Comparison of ENCODE assay signal across 11 cellular contexts in genomic region chr20:46004813-46005505, GRCh38. TPM values are rescaled to one million over a fixed set of nuclear protein-coding genes. Genes with fewer than 3 reads are reported as not detected.
DNase-seq lines count a peak whose midpoint lies in the region; ATAC-seq, FAIRE-seq and TF ChIP-seq lines count a peak whose summit lies in the region.
"Had no signal": no experiment of that assay in that cellular context is flagged by ENCODE, and none has a peak within 500 bp of the region (broad histone marks: within the 10 kb centered on the region; RNA-seq: fewer than 3 reads in every experiment).

No MANE protein-coding gene starts in this region.

- TF ChIP-seq CTCF in pancreas (IDR thresholded peaks at IDR 0.05) (no peak), HFFc6 (IDR thresholded peaks at IDR 0.05) (no peak)

- peaks cover 6% of the 10 kb centered on the region for H3K36me3 Mint-ChIP-seq in central memory CD8-positive, alpha-beta T cell (ENCODE audit: insufficient read depth)
- no peaks in the 10 kb centered on the region for H3K36me3 Mint-ChIP-seq in HFFc6 (ENCODE audit: low read depth)

- H3K27ac ChIP-seq in pancreas: no peak overlapping the region
- H3K27ac ChIP-seq: A549, cardiac muscle cell had no signal

- no peak overlapping the region for H3K4me3 ChIP-seq in pancreas
- H3K4me3 ChIP-seq: A549, cardiac muscle cell had no signal

- H3K27me3 Mint-ChIP-seq in central memory CD8-positive, alpha-beta T cell: peaks cover 16% of the 10 kb centered on the region
- peaks cover 61% of the 10 kb centered on the region for H3K27me3 Mint-ChIP-seq in HFFc6 (ENCODE audit: insufficient read depth)

- peak overlapping the region; percentile 69 for H3K27ac Mint-ChIP-seq in central memory CD8-positive, alpha-beta T cell (ENCODE audit: low read depth)
- no peak overlapping the region for H3K27ac Mint-ChIP-seq in HFFc6

- ATAC-seq in central memory CD8-positive, alpha-beta T cell (replicated peaks; ENCODE audit: extremely low read depth, poor library complexity, severe bottlenecking): peak; percentile 87
- ATAC-seq in pancreas: peak in 3 of 4 donors; percentile 36 to 76 (median 74)
- ATAC-seq in SK-N-SH treated with all-trans-retinoic acid at 6 μM for 48 hours: no peak
- ATAC-seq: A549 had no signal

- no peaks in the 10 kb centered on the region for H3K9me3 Mint-ChIP-seq in central memory CD8-positive, alpha-beta T cell
- no peaks in the 10 kb centered on the region for H3K9me3 Mint-ChIP-seq in HFFc6
- H3K9me3 Mint-ChIP-seq: nephron had no signal

- no peak for FAIRE-seq in pancreas (lab: Jason Lieb, UNC)
- FAIRE-seq: A549 had no signal

- H3K4me3 Mint-ChIP-seq in central memory CD8-positive, alpha-beta T cell: peak overlapping the region; percentile 71
- no peak overlapping the region for H3K4me3 Mint-ChIP-seq in HFFc6
- H3K4me3 Mint-ChIP-seq: nephron had no signal

- intact Hi-C loops in pancreas (cut with DNase I): no loop called here

- no peaks in the 10 kb centered on the region for H3K9me3 ChIP-seq in pancreas
- H3K9me3 ChIP-seq: A549 had no signal

- H3K4me1 ChIP-seq in pancreas: no peaks in the 10 kb centered on the region
- H3K4me1 ChIP-seq: A549 had no signal

- WGBS in pancreas, 2 donors: 25 to 35% methylated on average over 3 of the region's 3 CpGs

- H3K27me3 ChIP-seq in pancreas: no peaks in the 10 kb centered on the region
- H3K27me3 ChIP-seq: cardiac muscle cell had no signal

- peaks cover 52% of the 10 kb centered on the region for H3K4me1 Mint-ChIP-seq in central memory CD8-positive, alpha-beta T cell
- 0 out of 2 replicates have a peak, but pooled peaks cover under 1% of the 10 kb centered on the region for H3K4me1 Mint-ChIP-seq in HFFc6 (ENCODE audit: low read depth)

- no peaks in the 10 kb centered on the region for H3K36me3 ChIP-seq in pancreas
- H3K36me3 ChIP-seq: cardiac muscle cell had no signal

- DNase-seq in NCI-H1436 (lab: John Stamatoyannopoulos, UW) (peak; percentile 29), NCI-H1436 treated with DMSO at 0.1 percent for 48 hours (lab: John Stamatoyannopoulos, UW) (no peak), NCI-H2171 treated with DMSO at 0.1 percent for 48 hours (lab: John Stamatoyannopoulos, UW) (peak; percentile 88), pancreas (peak in 1 of 6 donors; percentile 60), HFFc6 (no peak), germinal center (ENCODE audit: low spot score) (no peak)
- DNase-seq in central memory CD8-positive, alpha-beta T cell (ENCODE audit: low spot score in 2 of 2): peak in 1 of 2 donors; percentile 53

TF ChIP-seq in SK-N-SH treated with all-trans-retinoic acid at 6 μM for 48 hours, 23 proteins besides CTCF, POLR2A, EP300 and RAD21:
- no peak for TF ChIP-seq ARNTL (CRISPR knock-in tag; IDR thresholded peaks at IDR 0.05; ENCODE audit: borderline replicate concordance, low read depth)
- no peak for TF ChIP-seq ISL1 (CRISPR knock-in tag; IDR thresholded peaks at IDR 0.05)
- TF ChIP-seq ZNF8 (CRISPR knock-in tag; IDR thresholded peaks at IDR 0.05): no peak
- no peak for TF ChIP-seq ZFP3 (CRISPR knock-in tag; IDR thresholded peaks at IDR 0.05)
- no peak for TF ChIP-seq ESRRG (CRISPR knock-in tag; IDR thresholded peaks at IDR 0.05)
- no peak for TF ChIP-seq CSDC2 (CRISPR knock-in tag; IDR thresholded peaks at IDR 0.05)
- no peak for TF ChIP-seq ZFP30 (CRISPR knock-in tag; IDR thresholded peaks at IDR 0.05)
- no peak for TF ChIP-seq ZC3H10 (CRISPR knock-in tag; IDR thresholded peaks at IDR 0.05)
- TF ChIP-seq BACH2 (CRISPR knock-in tag; IDR thresholded peaks at IDR 0.05; ENCODE audit: borderline replicate concordance): no peak
- no peak for TF ChIP-seq CSRNP3 (CRISPR knock-in tag; IDR thresholded peaks at IDR 0.05)

RNA-seq across cellular contexts. Expression of gene MMP9, which starts 3.7 kb away (rescaled TPM):
- 1 to 10 TPM in 1 of 6 donors, under 1 TPM in 4, not detected in 1; 0.19 to 1.3 (median 0.29) TPM for total RNA-seq in pancreas
- polyA plus RNA-seq in pancreas: under 1 TPM; 0.19 to 0.21 TPM
- not detected for total RNA-seq in HFFc6 (2021; fragmentation: NEBNext Ultra II Directional; extraction: Animal tissue kit (Norgen Biotek cat#: 25700))
- total RNA-seq: cardiac muscle cell had no signal

RNA-seq across cellular contexts. Expression of gene SLC12A5, which starts 24.1 kb away (rescaled TPM):
- 1 to 10 TPM in 4 of 6 donors, under 1 TPM in 2; 0.35 to 2.2 (median 1.3) TPM for total RNA-seq in pancreas
- polyA plus RNA-seq in pancreas: 10 to 100 TPM; 12.9 to 21.5 TPM
- total RNA-seq in HFFc6 (2021; fragmentation: NEBNext Ultra II Directional; extraction: Animal tissue kit (Norgen Biotek cat#: 25700)): under 1 TPM in 5 of 6 experiments, not detected in 1; 0.18 to 0.82 (median 0.52) TPM

RNA-seq across cellular contexts. Expression of gene ZNF335, which starts 33.0 kb away (rescaled TPM):
- 10 to 100 TPM in 2 of 6 donors, 1 to 10 TPM in 4; 7.4 to 11.0 (median 7.5) TPM for total RNA-seq in pancreas
- 10 to 100 TPM; 24.4 to 27.4 TPM for polyA plus RNA-seq in pancreas
- total RNA-seq in HFFc6 (2021; fragmentation: NEBNext Ultra II Directional; extraction: Animal tissue kit (Norgen Biotek cat#: 25700)): 10 to 100 TPM; 13.1 to 14.6 (median 13.5) TPM

Comparison
In these comparisons a context has a peak if more than half of its experiments do, and no peak if none do; other contexts are left out.
1. DNase-seq: peak in NCI-H1436 (single experiment) and NCI-H2171 treated with DMSO at 0.1 percent for 48 hours (single experiment); none in NCI-H1436 treated with DMSO at 0.1 percent for 48 hours (single experiment), HFFc6 (single experiment) and germinal center (single experiment).